In genomic region chr19:8308891-8309291, GRCh38 we compare ENCODE assay signal across 9 cellular contexts. TPM values are rescaled to one million over a fixed set of nuclear protein-coding genes. Genes with fewer than 3 reads are reported as not detected.
DNase-seq lines count a peak whose midpoint lies in the region; ATAC-seq, FAIRE-seq and TF ChIP-seq lines count a peak whose summit lies in the region.
"Had no signal": no experiment of that assay in that cellular context is flagged by ENCODE, and none has a peak within 500 bp of the region (broad histone marks: within the 10 kb centered on the region; RNA-seq: fewer than 3 reads in every experiment).

No MANE protein-coding gene starts in this region.

- no peak overlapping the region for H2AFZ ChIP-seq in HepG2 (ENCODE audit: low read length)

- POLR2A ChIA-PET in HepG2 (lab: Yijun Ruan, JAX), result interaction anchor here (5.8 kb wide), 1 partner anchor 11 kb away, joined by 39 read pairs; the partner anchor contains the start of genes NDUFA7 and RPS28

- TF ChIP-seq POLR2A in HepG2 (IDR thresholded peaks at IDR 0.05; ENCODE audit: insufficient read depth in 1 of 2, low read depth in 2 of 2, low read length in 2 of 2), result no peak
- TF ChIP-seq POLR2A in testis (IDR thresholded peaks at IDR 0.05), result no peak

- H3K27ac ChIP-seq in HepG2 (ENCODE audit: extremely low read length, insufficient read depth, low read length), result peak overlapping the region; percentile 85
- H3K27ac ChIP-seq in testis, result peak overlapping the region in 1 of 2 donors; percentile 69

- peaks cover 39% of the 10 kb centered on the region for H3K4me1 ChIP-seq in HepG2 (ENCODE audit: insufficient read depth, low read length)
- H3K4me1 ChIP-seq in testis, result peaks cover 12% of the 10 kb centered on the region

- no peaks in the 10 kb centered on the region for H3K9me3 Mint-ChIP-seq in T-helper 1 cell treated with Interleukin-12 subunit alpha and Interleukin-12 subunit beta and Interleukin-4 antibody, amounts not matched to agents 30 μg/mL and 1 μg/mL, for 36 hours

- no peaks in the 10 kb centered on the region for H3K9me3 ChIP-seq in HepG2 (ENCODE audit: low read length)
- no peaks in the 10 kb centered on the region for H3K9me3 ChIP-seq in testis
- H3K9me3 ChIP-seq: SJCRH30 had no signal

- TF ChIP-seq EP300 in HepG2 (IDR thresholded peaks at IDR 0.05; ENCODE audit: low read depth in 2 of 2, low read length in 2 of 2) (no peak), HepG2 (CRISPR knock-in tag; IDR thresholded peaks at IDR 0.05; ENCODE audit: borderline replicate concordance) (no peak)

- no peaks in the 10 kb centered on the region for H3K27me3 Mint-ChIP-seq in T-helper 1 cell treated with Interleukin-12 subunit alpha and Interleukin-12 subunit beta and Interleukin-4 antibody, amounts not matched to agents 30 μg/mL and 1 μg/mL, for 36 hours (ENCODE audit: low read depth)

- in situ Hi-C loops in astrocyte of the spinal cord (cut with HindIII; ENCODE audit: low sequenced_read_pairs) (no loop called here), HepG2 (cut with HindIII; ENCODE audit: extremely low pct_ligation_motif_present, low pct_unique_long_range_greater_than_20kb) (loop anchor here (5.0 kb wide), 1 partner anchor 47 kb away; no protein-coding TSS in a partner anchor)

- intact Hi-C loops in HepG2 (cut with micrococcal nuclease; ENCODE audit: unreplicated experiment) (no loop called here), testis (cut with DNase I; ENCODE audit: low total_unique reads) (no loop called here)

- H3K36me3 Mint-ChIP-seq in T-helper 1 cell treated with Interleukin-12 subunit alpha and Interleukin-12 subunit beta and Interleukin-4 antibody, amounts not matched to agents 30 μg/mL and 1 μg/mL, for 36 hours (ENCODE audit: low read depth), result peaks cover 10% of the 10 kb centered on the region

- no peak overlapping the region for H3K9ac ChIP-seq in HepG2 (ENCODE audit: insufficient read depth, low read depth, low read length)

- H3K36me3 ChIP-seq in HepG2 (replicated peaks in 1 of 2; ENCODE audit: control insufficient read depth in 1 of 2, insufficient read depth in 2 of 2, low read length in 2 of 2) (peaks cover 13 to 25% of the 10 kb centered on the region in 2 experiments; a peak in 4 of 5 replicates), testis (ENCODE audit: low read depth, missing control alignments) (no peaks in the 10 kb centered on the region)

- CTCF ChIA-PET in HepG2 (lab: Yijun Ruan, JAX; ENCODE audit: low intra/inter-chr PET ratio, low total read pairs), result no interaction called here

- FAIRE-seq in HepG2 (lab: Jason Lieb, UNC), result no peak

- H3K4me3 Mint-ChIP-seq in T-helper 1 cell treated with Interleukin-12 subunit alpha and Interleukin-12 subunit beta and Interleukin-4 antibody, amounts not matched to agents 30 μg/mL and 1 μg/mL, for 36 hours, result peak overlapping the region; percentile 91

- WGBS in HepG2 (ENCODE audit: low lambda C conversion rate), result 94% methylated on average over 17 of the region's 17 CpGs
- WGBS in testis, 2 donors, result 50 to 56% methylated on average over 17 of the region's 17 CpGs

- TF ChIP-seq CTCF in astrocyte of the spinal cord (IDR thresholded peaks at IDR 0.05; ENCODE audit: low read depth, low read length) (no peak), HepG2 (CRISPR knock-in tag; IDR thresholded peaks at IDR 0.05) (no peak), testis (IDR thresholded peaks at IDR 0.05) (no peak)

- ATAC-seq in HepG2 (no peak), HG03442 (IDR thresholded peaks at IDR 0.05; ENCODE audit: unreplicated experiment) (no peak)

- H3K27me3 ChIP-seq in HepG2 (ENCODE audit: control insufficient read depth in 1 of 2, insufficient read depth in 2 of 2, low read length in 2 of 2) (no peaks in the 10 kb centered on the region), testis (no peaks in the 10 kb centered on the region)
- H3K27me3 ChIP-seq: SJCRH30 had no signal

- no peak for DNase-seq in T-helper 1 cell
- DNase-seq in astrocyte of the spinal cord (ENCODE audit: low read depth, low spot score), result no peak
- no peak for DNase-seq in HepG2 (ENCODE audit: low spot score)
- no peak for DNase-seq in testis
- DNase-seq in DMS 273 (lab: John Stamatoyannopoulos, UW; ENCODE audit: unreplicated experiment), result no peak
- DNase-seq in stimulated activated CD4-positive, alpha-beta T cell treated with anti-CD3 and anti-CD28 coated beads, Interleukin-12 subunit alpha, Interleukin-12 subunit beta, amount 100 ng/mL, for 4 hours, result no peak

- H3K4me3 ChIP-seq in astrocyte of the spinal cord (ENCODE audit: low read depth, low read length) (peak overlapping the region; percentile 62), HepG2 (replicated peaks in 1 of 3; ENCODE audit: insufficient read depth in 1 of 3, low read depth in 2 of 3, low read length in 3 of 3) (peak overlapping the region; percentile 50 to 77 (median 66); a peak in 5 of 6 replicates), testis (peak overlapping the region; percentile 56 to 63)

- H3K4me2 ChIP-seq in HepG2 (ENCODE audit: low read depth, low read length), result peak overlapping the region; percentile 98; the same call in 1 of the 2 replicates

- TF ChIP-seq RAD21 in HepG2 (CRISPR knock-in tag; IDR thresholded peaks at IDR 0.05), result no peak

- H3K27ac Mint-ChIP-seq in T-helper 1 cell treated with Interleukin-12 subunit alpha and Interleukin-12 subunit beta and Interleukin-4 antibody, amounts not matched to agents 30 μg/mL and 1 μg/mL, for 36 hours, result peak overlapping the region; percentile 82

- H3K79me2 ChIP-seq in HepG2 (ENCODE audit: insufficient read depth, low read length), result peaks cover 17% of the 10 kb centered on the region

- H4K20me1 ChIP-seq in HepG2 (ENCODE audit: insufficient read depth, low read length), result no peaks in the 10 kb centered on the region

- peaks cover 25% of the 10 kb centered on the region for H3K4me1 Mint-ChIP-seq in T-helper 1 cell treated with Interleukin-12 subunit alpha and Interleukin-12 subunit beta and Interleukin-4 antibody, amounts not matched to agents 30 μg/mL and 1 μg/mL, for 36 hours (ENCODE audit: low read depth)

- BruUV-seq in HepG2 (replicated peaks; lab: Mats Ljungman, UMichigan), result no TSS peak

RNA-seq across cellular contexts. Expression of gene CD320, which starts 0.7 kb away (rescaled TPM):
- total RNA-seq in HepG2 (2016; rRNA removed; fragmentation: Illumina TruSeq; extraction: Trizol) (44.4 and 99.9 TPM in 2 replicates), testis (10 to 100 TPM; 61.2 to 65.8 TPM)
- total RNA-seq in HepG2 (2016; cell fraction: cytosol; rRNA removed; fragmentation: Illumina TruSeq; extraction: Trizol; ENCODE audit: low read depth), result 33.7 and 41.4 TPM in 2 replicates
- 38.7 and 105 TPM in 2 replicates for total RNA-seq in HepG2 (2016; cell fraction: insoluble cytoplasmic fraction; rRNA removed; fragmentation: Illumina TruSeq; extraction: Trizol)
- total RNA-seq in HepG2 (2016; cell fraction: membrane; rRNA removed; fragmentation: Illumina TruSeq; extraction: Trizol), result 46.2 and 54.2 TPM in 2 replicates
- total RNA-seq in HepG2 (2016; cell fraction: nucleus; rRNA removed; fragmentation: Illumina TruSeq; extraction: Trizol), result 71.9 and 97.9 TPM in 2 replicates
- polyA plus RNA-seq in HepG2 (2011; rRNA removed) (79.9 and 83.1 TPM in 2 replicates), testis (ENCODE audit: insufficient read depth, low read depth, low replicate concordance) (88.3 TPM)
- 83.1 and 180 TPM in 2 replicates for polyA plus RNA-seq in HepG2 (2011; cell fraction: cytosol; rRNA removed)
- 74.5 and 85.3 TPM in 2 replicates for polyA plus RNA-seq in HepG2 (2011; cell fraction: nucleus; rRNA removed)
- 39.6 and 41.4 TPM in 2 replicates for polyA plus RNA-seq in HepG2 (2012)
- 44.2 and 49.5 TPM in 2 replicates for polyA plus RNA-seq in HepG2 (2016; cell fraction: cytosol; fragmentation: Illumina TruSeq; extraction: Trizol; ENCODE audit: low read depth)
- polyA plus RNA-seq in HepG2 (2016; cell fraction: insoluble cytoplasmic fraction; fragmentation: Illumina TruSeq; extraction: Trizol; ENCODE audit: low read depth), result 44.8 and 52.3 TPM in 2 replicates
- 41.2 and 46.0 TPM in 2 replicates for polyA plus RNA-seq in HepG2 (2016; cell fraction: membrane; fragmentation: Illumina TruSeq; extraction: Trizol; ENCODE audit: low read depth)
- polyA plus RNA-seq in HepG2 (2016; cell fraction: nucleus; fragmentation: Illumina TruSeq; extraction: Trizol; ENCODE audit: insufficient read depth, low read depth), result 165 and 175 TPM in 2 replicates
- 58.2 and 70.2 TPM in 2 replicates for polyA minus RNA-seq in HepG2 (2011; rRNA and poly(A)+ RNA removed; ENCODE audit: low replicate concordance)
- 23.7 and 37.5 TPM in 2 replicates for polyA minus RNA-seq in HepG2 (2011; cell fraction: cytosol; rRNA and poly(A)+ RNA removed)
- 8.4 and 8.7 TPM in 2 replicates for polyA minus RNA-seq in HepG2 (2011; cell fraction: nucleus; rRNA and poly(A)+ RNA removed)

RNA-seq across cellular contexts. Expression of gene NDUFA7, which starts 12.3 kb away (rescaled TPM):
- total RNA-seq in HepG2 (2016; rRNA removed; fragmentation: Illumina TruSeq; extraction: Trizol) (57.2 and 64.5 TPM in 2 replicates), testis (10 to 100 TPM; 38.2 to 50.5 TPM)
- total RNA-seq in HepG2 (2016; cell fraction: cytosol; rRNA removed; fragmentation: Illumina TruSeq; extraction: Trizol; ENCODE audit: low read depth), result 20.0 and 25.8 TPM in 2 replicates
- total RNA-seq in HepG2 (2016; cell fraction: insoluble cytoplasmic fraction; rRNA removed; fragmentation: Illumina TruSeq; extraction: Trizol), result 65.5 and 75.0 TPM in 2 replicates
- 24.2 and 27.6 TPM in 2 replicates for total RNA-seq in HepG2 (2016; cell fraction: membrane; rRNA removed; fragmentation: Illumina TruSeq; extraction: Trizol)
- 26.5 and 38.1 TPM in 2 replicates for total RNA-seq in HepG2 (2016; cell fraction: nucleus; rRNA removed; fragmentation: Illumina TruSeq; extraction: Trizol)
- polyA plus RNA-seq in HepG2 (2011; rRNA removed) (71.5 and 75.3 TPM in 2 replicates), testis (ENCODE audit: insufficient read depth, low read depth, low replicate concordance) (91.2 TPM)
- polyA plus RNA-seq in HepG2 (2011; cell fraction: cytosol; rRNA removed), result 56.6 and 79.4 TPM in 2 replicates
- 36.6 and 51.3 TPM in 2 replicates for polyA plus RNA-seq in HepG2 (2011; cell fraction: nucleus; rRNA removed)
- 50.0 and 50.9 TPM in 2 replicates for polyA plus RNA-seq in HepG2 (2012)
- 29.4 and 33.3 TPM in 2 replicates for polyA plus RNA-seq in HepG2 (2016; cell fraction: cytosol; fragmentation: Illumina TruSeq; extraction: Trizol; ENCODE audit: low read depth)
- 101 and 102 TPM in 2 replicates for polyA plus RNA-seq in HepG2 (2016; cell fraction: insoluble cytoplasmic fraction; fragmentation: Illumina TruSeq; extraction: Trizol; ENCODE audit: low read depth)
- polyA plus RNA-seq in HepG2 (2016; cell fraction: membrane; fragmentation: Illumina TruSeq; extraction: Trizol; ENCODE audit: low read depth), result 32.9 and 35.8 TPM in 2 replicates
- polyA plus RNA-seq in HepG2 (2016; cell fraction: nucleus; fragmentation: Illumina TruSeq; extraction: Trizol; ENCODE audit: insufficient read depth, low read depth), result 67.5 and 70.8 TPM in 2 replicates
- 160 and 193 TPM in 2 replicates for polyA minus RNA-seq in HepG2 (2011; rRNA and poly(A)+ RNA removed; ENCODE audit: low replicate concordance)
- 44.6 and 56.9 TPM in 2 replicates for polyA minus RNA-seq in HepG2 (2011; cell fraction: cytosol; rRNA and poly(A)+ RNA removed)
- 21.2 and 22.9 TPM in 2 replicates for polyA minus RNA-seq in HepG2 (2011; cell fraction: nucleus; rRNA and poly(A)+ RNA removed)

RNA-seq across cellular contexts. Expression of gene RPS28, which starts 12.4 kb away (rescaled TPM):
- total RNA-seq in HepG2 (2016; rRNA removed; fragmentation: Illumina TruSeq; extraction: Trizol) (281 and 319 TPM in 2 replicates), testis (100 to 1,000 TPM; 221 to 398 TPM)
- 424 and 447 TPM in 2 replicates for total RNA-seq in HepG2 (2016; cell fraction: cytosol; rRNA removed; fragmentation: Illumina TruSeq; extraction: Trizol; ENCODE audit: low read depth)
- 291 and 334 TPM in 2 replicates for total RNA-seq in HepG2 (2016; cell fraction: insoluble cytoplasmic fraction; rRNA removed; fragmentation: Illumina TruSeq; extraction: Trizol)
- 667 and 807 TPM in 2 replicates for total RNA-seq in HepG2 (2016; cell fraction: membrane; rRNA removed; fragmentation: Illumina TruSeq; extraction: Trizol)
- 139 and 147 TPM in 2 replicates for total RNA-seq in HepG2 (2016; cell fraction: nucleus; rRNA removed; fragmentation: Illumina TruSeq; extraction: Trizol)
- polyA plus RNA-seq in HepG2 (2011; rRNA removed) (521 and 545 TPM in 2 replicates), testis (ENCODE audit: insufficient read depth, low read depth, low replicate concordance) (505 TPM)
- 604 and 791 TPM in 2 replicates for polyA plus RNA-seq in HepG2 (2011; cell fraction: cytosol; rRNA removed)
- 232 and 285 TPM in 2 replicates for polyA plus RNA-seq in HepG2 (2011; cell fraction: nucleus; rRNA removed)
- polyA plus RNA-seq in HepG2 (2012), result 1,428 and 2,679 TPM in 2 replicates
- 858 and 886 TPM in 2 replicates for polyA plus RNA-seq in HepG2 (2016; cell fraction: cytosol; fragmentation: Illumina TruSeq; extraction: Trizol; ENCODE audit: low read depth)
- 429 and 441 TPM in 2 replicates for polyA plus RNA-seq in HepG2 (2016; cell fraction: insoluble cytoplasmic fraction; fragmentation: Illumina TruSeq; extraction: Trizol; ENCODE audit: low read depth)
- polyA plus RNA-seq in HepG2 (2016; cell fraction: membrane; fragmentation: Illumina TruSeq; extraction: Trizol; ENCODE audit: low read depth), result 1,075 and 1,148 TPM in 2 replicates
- 346 and 368 TPM in 2 replicates for polyA plus RNA-seq in HepG2 (2016; cell fraction: nucleus; fragmentation: Illumina TruSeq; extraction: Trizol; ENCODE audit: insufficient read depth, low read depth)
- 312 and 362 TPM in 2 replicates for polyA minus RNA-seq in HepG2 (2011; rRNA and poly(A)+ RNA removed; ENCODE audit: low replicate concordance)
- 181 and 188 TPM in 2 replicates for polyA minus RNA-seq in HepG2 (2011; cell fraction: cytosol; rRNA and poly(A)+ RNA removed)
- polyA minus RNA-seq in HepG2 (2011; cell fraction: nucleus; rRNA and poly(A)+ RNA removed), result 59.9 and 62.0 TPM in 2 replicates

RNA-seq across cellular contexts. Expression of gene KANK3, which starts 34.2 kb away (rescaled TPM):
- total RNA-seq in HepG2 (2016; rRNA removed; fragmentation: Illumina TruSeq; extraction: Trizol) (0.15 and 0.18 TPM in 2 replicates), testis (10 to 100 TPM in 1 of 2 donors, 1 to 10 TPM in 1; 7.1 to 13.2 TPM)
- not detected in 2 replicates for total RNA-seq in HepG2 (2016; cell fraction: cytosol; rRNA removed; fragmentation: Illumina TruSeq; extraction: Trizol; ENCODE audit: low read depth)
- 0.06 and 0.35 TPM in 2 replicates for total RNA-seq in HepG2 (2016; cell fraction: insoluble cytoplasmic fraction; rRNA removed; fragmentation: Illumina TruSeq; extraction: Trizol)
- total RNA-seq in HepG2 (2016; cell fraction: membrane; rRNA removed; fragmentation: Illumina TruSeq; extraction: Trizol), result 0.07 and 0.28 TPM in 2 replicates
- 0.12 and 0.22 TPM in 2 replicates for total RNA-seq in HepG2 (2016; cell fraction: nucleus; rRNA removed; fragmentation: Illumina TruSeq; extraction: Trizol)
- polyA plus RNA-seq in HepG2 (2011; rRNA removed) (0.20 and 0.73 TPM in 2 replicates), testis (ENCODE audit: insufficient read depth, low read depth, low replicate concordance) (4.1 TPM)
- 0.32 and 0.46 TPM in 2 replicates for polyA plus RNA-seq in HepG2 (2011; cell fraction: cytosol; rRNA removed)
- polyA plus RNA-seq in HepG2 (2011; cell fraction: nucleus; rRNA removed), result 1.5 and 1.8 TPM in 2 replicates
- 0.27 and 0.32 TPM in 2 replicates for polyA plus RNA-seq in HepG2 (2012)
- not detected in 2 replicates for polyA plus RNA-seq in HepG2 (2016; cell fraction: cytosol; fragmentation: Illumina TruSeq; extraction: Trizol; ENCODE audit: low read depth)
- polyA plus RNA-seq in HepG2 (2016; cell fraction: insoluble cytoplasmic fraction; fragmentation: Illumina TruSeq; extraction: Trizol; ENCODE audit: low read depth), result 0.22 TPM in 1 of 2 replicates, not detected in the other
- 0.12 TPM in 1 of 2 replicates, not detected in the other for polyA plus RNA-seq in HepG2 (2016; cell fraction: membrane; fragmentation: Illumina TruSeq; extraction: Trizol; ENCODE audit: low read depth)
- 0.45 and 0.62 TPM in 2 replicates for polyA plus RNA-seq in HepG2 (2016; cell fraction: nucleus; fragmentation: Illumina TruSeq; extraction: Trizol; ENCODE audit: insufficient read depth, low read depth)
- 0.32 TPM in 1 of 2 replicates, not detected in the other for polyA minus RNA-seq in HepG2 (2011; rRNA and poly(A)+ RNA removed; ENCODE audit: low replicate concordance)
- not detected in 2 replicates for polyA minus RNA-seq in HepG2 (2011; cell fraction: cytosol; rRNA and poly(A)+ RNA removed)
- polyA minus RNA-seq in HepG2 (2011; cell fraction: nucleus; rRNA and poly(A)+ RNA removed), result 0.77 and 1.5 TPM in 2 replicates

RNA-seq across cellular contexts. Expression of gene ANGPTL4, which starts 55.1 kb away (rescaled TPM):
- total RNA-seq in HepG2 (2016; rRNA removed; fragmentation: Illumina TruSeq; extraction: Trizol) (0.20 and 0.80 TPM in 2 replicates), testis (10 to 100 TPM; 10.2 to 18.5 TPM)
- 0.10 and 0.35 TPM in 2 replicates for total RNA-seq in HepG2 (2016; cell fraction: cytosol; rRNA removed; fragmentation: Illumina TruSeq; extraction: Trizol; ENCODE audit: low read depth)
- 0.27 and 0.80 TPM in 2 replicates for total RNA-seq in HepG2 (2016; cell fraction: insoluble cytoplasmic fraction; rRNA removed; fragmentation: Illumina TruSeq; extraction: Trizol)
- 0.48 and 0.71 TPM in 2 replicates for total RNA-seq in HepG2 (2016; cell fraction: membrane; rRNA removed; fragmentation: Illumina TruSeq; extraction: Trizol)
- total RNA-seq in HepG2 (2016; cell fraction: nucleus; rRNA removed; fragmentation: Illumina TruSeq; extraction: Trizol), result 0.78 and 1.6 TPM in 2 replicates
- polyA plus RNA-seq in HepG2 (2011; rRNA removed) (21.7 and 39.9 TPM in 2 replicates), testis (ENCODE audit: insufficient read depth, low read depth, low replicate concordance) (10.0 TPM)
- polyA plus RNA-seq in HepG2 (2011; cell fraction: cytosol; rRNA removed), result 24.1 and 25.1 TPM in 2 replicates
- polyA plus RNA-seq in HepG2 (2011; cell fraction: nucleus; rRNA removed), result 62.7 and 74.1 TPM in 2 replicates
- polyA plus RNA-seq in HepG2 (2012), result 15.1 and 16.8 TPM in 2 replicates
- 0.22 and 0.23 TPM in 2 replicates for polyA plus RNA-seq in HepG2 (2016; cell fraction: cytosol; fragmentation: Illumina TruSeq; extraction: Trizol; ENCODE audit: low read depth)
- polyA plus RNA-seq in HepG2 (2016; cell fraction: insoluble cytoplasmic fraction; fragmentation: Illumina TruSeq; extraction: Trizol; ENCODE audit: low read depth), result 0.29 and 0.58 TPM in 2 replicates
- 0.19 TPM in 2 replicates for polyA plus RNA-seq in HepG2 (2016; cell fraction: membrane; fragmentation: Illumina TruSeq; extraction: Trizol; ENCODE audit: low read depth)
- 2.5 and 3.1 TPM in 2 replicates for polyA plus RNA-seq in HepG2 (2016; cell fraction: nucleus; fragmentation: Illumina TruSeq; extraction: Trizol; ENCODE audit: insufficient read depth, low read depth)
- 0.14 and 19.3 TPM in 2 replicates for polyA minus RNA-seq in HepG2 (2011; rRNA and poly(A)+ RNA removed; ENCODE audit: low replicate concordance)
- polyA minus RNA-seq in HepG2 (2011; cell fraction: cytosol; rRNA and poly(A)+ RNA removed), result 14.2 and 17.5 TPM in 2 replicates
- polyA minus RNA-seq in HepG2 (2011; cell fraction: nucleus; rRNA and poly(A)+ RNA removed), result 14.4 and 18.8 TPM in 2 replicates
